Comparison of ENCODE assay signal across 8 cellular contexts in genomic region chr10:101060036-101060950, GRCh38. TPM values are rescaled to one million over a fixed set of nuclear protein-coding genes. Genes with fewer than 3 reads are reported as not detected.
DNase-seq lines count a peak whose midpoint lies in the region; ATAC-seq, FAIRE-seq and TF ChIP-seq lines count a peak whose summit lies in the region.

No MANE protein-coding gene starts in this region.

- H3K9me3 ChIP-seq in small intestine (ENCODE audit: control insufficient read depth, low read depth) = no peaks in the 10 kb centered on the region

- no peaks in the 10 kb centered on the region for H3K9me3 Mint-ChIP-seq in MCF 10A (ENCODE audit: unreplicated experiment)

- peaks cover 0 to 6% of the 10 kb centered on the region in 2 donors for H3K4me1 ChIP-seq in small intestine (ENCODE audit: control insufficient read depth in 2 of 2, insufficient read depth in 1 of 2, low read depth in 1 of 2, low read length in 1 of 2)

- peak; percentile 84 for TF ChIP-seq CTCF in MCF 10A (IDR thresholded peaks at IDR 0.05; ENCODE audit: unreplicated experiment)

- peak; percentile 75 for DNase-seq in NCI-H2107 (lab: John Stamatoyannopoulos, UW)
- DNase-seq in UCSD-AML1 (lab: John Stamatoyannopoulos, UW; ENCODE audit: unreplicated experiment) = peak; percentile 75
- DNase-seq in MCF 10A (ENCODE audit: unreplicated experiment) = peak; percentile 98
- peak; percentile 76 for DNase-seq in iPS-NIHi11 (ENCODE audit: low spot score)
- peak; percentile 98 for DNase-seq in small intestine

- H3K4me1 Mint-ChIP-seq in MCF 10A (ENCODE audit: insufficient read depth, unreplicated experiment) = peaks cover 20% of the 10 kb centered on the region

- no peaks in the 10 kb centered on the region for H3K36me3 ChIP-seq in small intestine (ENCODE audit: control insufficient read depth in 2 of 2, insufficient read depth in 2 of 2, low read length in 2 of 2)

- peak; percentile 50 for ATAC-seq in GM18511 (IDR thresholded peaks at IDR 0.05; ENCODE audit: unreplicated experiment)
- peak; percentile 43 for ATAC-seq in HG03064 (IDR thresholded peaks at IDR 0.05; ENCODE audit: low read depth, unreplicated experiment)

- H3K4me3 Mint-ChIP-seq in MCF 10A (ENCODE audit: unreplicated experiment) = peak overlapping the region; percentile 95

- FAIRE-seq in A204.1 (lab: Jason Lieb, UNC) (peak; percentile 25), small intestine (lab: Jason Lieb, UNC) (no peak)

- intact Hi-C loops in MCF 10A (cut with micrococcal nuclease) = loop anchor here (1.0 kb wide), 2 partner anchors 8 to 82 kb away; no protein-coding TSS in a partner anchor

- CTCF ChIA-PET in MCF 10A (lab: Yijun Ruan, JAX) = interaction anchor here (0.5 to 13.2 kb wide), 16 partner anchors 7 to 1145 kb away, joined by 3 to 234 read pairs (median 6); no protein-coding TSS in a partner anchor

- TSS peak; percentile 66 for BruUV-seq in MCF 10A (replicated peaks; lab: Mats Ljungman, UMichigan)

- POLR2A ChIA-PET in MCF 10A (lab: Yijun Ruan, JAX) = interaction anchor here (0.6 to 3.0 kb wide), 9 partner anchors 8 to 1438 kb away, joined by 3 to 36 read pairs (median 4); partner anchors contain the start of genes PDZD7 and SFXN3

- H3K27me3 ChIP-seq in small intestine (ENCODE audit: control insufficient read depth in 2 of 2, insufficient read depth in 2 of 2, low read length in 2 of 2) = no peaks in the 10 kb centered on the region

- H3K27me3 Mint-ChIP-seq in MCF 10A (ENCODE audit: insufficient read depth, unreplicated experiment) = no peaks in the 10 kb centered on the region

- peak overlapping the region; percentile 97 for H3K27ac Mint-ChIP-seq in MCF 10A (ENCODE audit: low read depth, unreplicated experiment)

- H3K4me3 ChIP-seq in small intestine (ENCODE audit: low read depth in 1 of 2, low read length in 2 of 2) = peak overlapping the region; percentile 76 to 93

- WGBS in small intestine, 3 donors = 0% methylated on average over 37 of the region's 37 CpGs

- H3K27ac ChIP-seq in small intestine (ENCODE audit: low read depth in 1 of 2, low read length in 1 of 2) = peak overlapping the region; percentile 99 to 100

- H3K36me3 Mint-ChIP-seq in MCF 10A (ENCODE audit: insufficient read depth, unreplicated experiment) = peaks cover 5% of the 10 kb centered on the region

RNA-seq across cellular contexts. Expression of gene KAZALD1, which starts 1.5 kb away (rescaled TPM):
- 2.4 and 6.7 TPM in 2 replicates for total RNA-seq in MCF 10A (2022)
- 10 to 100 TPM in 2 of 3 donors, 1 to 10 TPM in 1; 8.1 to 76.0 (median 39.2) TPM for polyA plus RNA-seq in small intestine

RNA-seq across cellular contexts. Expression of gene SFXN3, which starts 29.3 kb away (rescaled TPM):
- 39.4 and 55.2 TPM in 2 replicates for total RNA-seq in MCF 10A (2022)
- polyA plus RNA-seq in small intestine = 100 to 1,000 TPM in 1 of 3 donors, 10 to 100 TPM in 2; 35.0 to 104 (median 70.5) TPM

RNA-seq across cellular contexts. Expression of gene PDZD7, which starts 29.4 kb away (rescaled TPM):
- total RNA-seq in MCF 10A (2022) = 0.27 and 0.58 TPM in 2 replicates
- 10 to 100 TPM in 2 of 3 donors, 1 to 10 TPM in 1; 3.1 to 38.5 (median 19.2) TPM for polyA plus RNA-seq in small intestine

Comparison
In these comparisons a context has a peak if more than half of its experiments do, and no peak if none do; other contexts are left out.
1. Peak in every context shown above with its lines: DNase-seq, ATAC-seq, H3K4me3 ChIP-seq and H3K27ac ChIP-seq.